In genomic region chr1:27463911-27464310, GRCh38 we compare ENCODE assay signal across 7 cellular contexts. TPM values are rescaled to one million over a fixed set of nuclear protein-coding genes. Genes with fewer than 3 reads are reported as not detected.
A peak's percentile ranks its signal among the peaks of the same experiment; 100 is the strongest.
DNase-seq lines count a peak whose midpoint lies in the region; ATAC-seq, FAIRE-seq and TF ChIP-seq lines count a peak whose summit lies in the region.
"Not testable (repeated sequence)": the region's sequence is repeated elsewhere in the genome, so short reads cannot be mapped to it uniquely, and the experiment has no call there.

No MANE protein-coding gene starts in this region.

- H3K36me3 ChIP-seq in RWPE2 (ENCODE audit: low read depth): peaks cover 39% of the 10 kb centered on the region
- H3K36me3 ChIP-seq in GM12878 (ENCODE audit: control insufficient read depth in 2 of 2, insufficient read depth in 2 of 2, low read length in 1 of 2): peaks cover 1 to 13% of the 10 kb centered on the region in 2 experiments; a peak in 2 of 4 replicates

- RAD21 ChIA-PET in GM12878 (lab: Charles Lee; ENCODE audit: unreplicated experiment): interaction anchor here (0.6 to 5.9 kb wide), 11 partner anchors 13 to 98 kb away, joined by 3 to 30 read pairs (median 6); no protein-coding TSS in a partner anchor

- H2AFZ ChIP-seq in GM12878 (ENCODE audit: control insufficient read depth, low read depth, low read length): not testable (repeated sequence)

- ATAC-seq in RWPE2 (ENCODE audit: low read depth): peak; percentile 44; the same call in 1 of the 3 replicates
- ATAC-seq in GM12878: not testable (repeated sequence)
- ATAC-seq in foreskin keratinocyte: peak; percentile 16

- TF ChIP-seq RAD21 in GM12878 (IDR thresholded peaks at IDR 0.05; ENCODE audit: insufficient read depth, low read depth, low read length): not testable (repeated sequence)

- not testable (repeated sequence) for H4K20me1 ChIP-seq in GM12878 (ENCODE audit: control insufficient read depth, insufficient read depth)

- H3K27ac ChIP-seq in RWPE2 (ENCODE audit: poor library complexity, severe bottlenecking): peak overlapping the region; percentile 21
- H3K27ac ChIP-seq in GM12878 (ENCODE audit: control insufficient read depth, insufficient read depth): peak overlapping the region; percentile 41; the same call in 1 of the 2 replicates
- not testable (repeated sequence) for H3K27ac ChIP-seq in foreskin keratinocyte

- CTCF ChIA-PET in GM12878 (lab: Yijun Ruan, JAX): interaction anchor here (1.0 to 2.6 kb wide), 5 partner anchors 14 to 93 kb away, joined by 5 to 15 read pairs (median 12); no protein-coding TSS in a partner anchor

- not testable (repeated sequence) for H3K4me1 ChIP-seq in RWPE2 (ENCODE audit: insufficient read depth, poor library complexity, severe bottlenecking); foreskin keratinocyte
- peaks cover 11% of the 10 kb centered on the region for H3K4me1 ChIP-seq in GM12878 (ENCODE audit: control insufficient read depth, insufficient read depth, low read length)

- intact Hi-C loops in GM12878 (cut with micrococcal nuclease; ENCODE audit: unreplicated experiment): not testable (repeated sequence)

- TF ChIP-seq CTCF in RWPE2 (IDR thresholded peaks at IDR 0.05; ENCODE audit: poor library complexity, severe bottlenecking); GM12878 (IDR thresholded peaks at IDR 0.05 in 2 of 3, conservative IDR thresholded peaks at IDR 0.05 in 1 of 3; ENCODE audit: control insufficient read depth in 2 of 3, extremely low read depth in 1 of 3, insufficient read depth in 1 of 3, low read depth in 3 of 3, low read length in 3 of 3); epithelial cell of esophagus (IDR thresholded peaks at IDR 0.05; ENCODE audit: insufficient read depth, low read depth, low read length, missing control alignments); foreskin keratinocyte (conservative IDR thresholded peaks at IDR 0.05): not testable (repeated sequence)

- SMC1A ChIA-PET in GM12878 (lab: Charles Lee; ENCODE audit: uncharacterized antibody, unreplicated experiment): interaction anchor here (1.1 to 4.5 kb wide), 12 partner anchors 8 to 138 kb away, joined by 4 to 37 read pairs (median 10); partner anchors contain the start of gene WASF2

- DNase-seq in EL (peak; percentile 21), M059J (ENCODE audit: low read depth) (peak; percentile 72), epithelial cell of esophagus (ENCODE audit: low read depth) (peak; percentile 55), foreskin keratinocyte (peak; percentile 3 to 40), renal cortical epithelial cell (ENCODE audit: low read depth) (peak; percentile 26)
- not testable (repeated sequence) for DNase-seq in RWPE2 (ENCODE audit: low spot score); GM12878 (ENCODE audit: low read depth, low spot score)

- H3K79me2 ChIP-seq in GM12878 (ENCODE audit: control insufficient read depth, insufficient read depth, low read length): peaks cover 84% of the 10 kb centered on the region

- TF ChIP-seq EP300 in GM12878 (IDR thresholded peaks at IDR 0.05; ENCODE audit: borderline replicate concordance in 1 of 2, control insufficient read depth in 1 of 2, low read depth in 2 of 2, low read length in 2 of 2): not testable (repeated sequence)

- TF ChIP-seq POLR2A in GM12878 (IDR thresholded peaks at IDR 0.05; ENCODE audit: low read depth, low read length): not testable (repeated sequence)

- POLR2A ChIA-PET in GM12878 (lab: Charles Lee): interaction anchor here (0.6 to 2.7 kb wide), 8 partner anchors 8 to 26 kb away, joined by 3 to 13 read pairs (median 6); partner anchors contain the start of gene WASF2

- not testable (repeated sequence) for H3K9ac ChIP-seq in GM12878 (ENCODE audit: control insufficient read depth, insufficient read depth, low read length)

- not testable (repeated sequence) for FAIRE-seq in GM12878 (lab: Jason Lieb, UNC)

- not testable (repeated sequence) for H3K27me3 ChIP-seq in RWPE2 (ENCODE audit: insufficient read depth, poor library complexity, severe bottlenecking); GM12878 (replicated peaks in 1 of 2; ENCODE audit: control insufficient read depth in 2 of 2, insufficient read depth in 2 of 2, low read length in 1 of 2); foreskin keratinocyte

- in situ Hi-C loops in GM12878 (cut with MboI): not testable (repeated sequence)

- not testable (repeated sequence) for BruUV-seq in GM12878 (replicated peaks; lab: Mats Ljungman, UMichigan)

- H3K4me2 ChIP-seq in GM12878 (ENCODE audit: control insufficient read depth, insufficient read depth): not testable (repeated sequence)

- not testable (repeated sequence) for H3K4me3 ChIP-seq in RWPE2 (ENCODE audit: severe bottlenecking); GM12878; epithelial cell of esophagus (ENCODE audit: low read length)

- not testable (repeated sequence) for H3K9me3 ChIP-seq in RWPE2 (ENCODE audit: severe bottlenecking); GM12878 (replicated peaks; ENCODE audit: control insufficient read depth, insufficient read depth, low read length)

- 89% methylated on average over 6 of the region's 6 CpGs for WGBS in GM12878 (ENCODE audit: insufficient coverage, insufficient replicate concordance, low lambda C conversion rate, missing lambda C conversion rate)

RNA-seq across cellular contexts. Expression of gene WASF2, which starts 26.1 kb away (rescaled TPM):
- 14.0 and 26.2 TPM in 2 replicates for total RNA-seq in M059J (2014; rRNA removed; shearing (Covaris generic))
- total RNA-seq in GM12878 (2013; cell fraction: nucleolus; rRNA removed): 39.0 and 40.1 TPM in 2 replicates
- total RNA-seq in GM12878 (2014; rRNA removed) (13.5 and 15.6 TPM in 2 replicates), GM12878 (2014; rRNA removed; fragmentation: Illumina TruSeq; extraction: Trizol) (18.4 TPM in 2 replicates), GM12878 (2021) (111 and 112 TPM in 2 replicates), foreskin keratinocyte (49.9 and 53.9 TPM in 2 replicates), renal cortical epithelial cell (15.1 and 48.0 TPM in 2 replicates)
- 40.7 TPM for polyA plus RNA-seq in GM12878 (2011; ENCODE audit: low read depth)
- polyA plus RNA-seq in GM12878 (2011; rRNA removed) (20.9 and 40.8 TPM in 2 replicates), GM12878 (2014; fragmentation: Illumina TruSeq; extraction: Trizol) (67.6 and 74.8 TPM in 2 replicates), GM12878 (2014; fragmentation: Nextera tagmentation; extraction: Ambion mirVana) (1 to 10 TPM; 7.0 to 9.3 TPM), GM12878 (2014; rRNA removed) (33.4 and 43.0 TPM in 2 replicates), GM12878 (2016; fragmentation: Nextera tagmentation; extraction: Ambion mirVana) (100 to 1,000 TPM in 1 of 2 experiments, 10 to 100 TPM in 1; 98.6 to 103 TPM), foreskin keratinocyte (28.7 and 30.1 TPM in 2 replicates)
- polyA plus RNA-seq in GM12878 (2011; cell fraction: cytosol; rRNA removed): 28.5 and 41.3 TPM in 2 replicates
- 41.7 and 42.5 TPM in 2 replicates for polyA plus RNA-seq in GM12878 (2011; cell fraction: nucleus; rRNA removed)
- polyA plus RNA-seq in GM12878 (2012): 65.1 and 69.9 TPM in 2 replicates
- 39.4 and 44.4 TPM in 2 replicates for polyA minus RNA-seq in GM12878 (2011; rRNA and poly(A)+ RNA removed)
- polyA minus RNA-seq in GM12878 (2011; cell fraction: cytosol; rRNA and poly(A)+ RNA removed): 24.8 and 27.0 TPM in 2 replicates
- polyA minus RNA-seq in GM12878 (2011; cell fraction: nucleus; rRNA and poly(A)+ RNA removed): 14.0 and 24.9 TPM in 2 replicates
